Comparison of ENCODE assay signal across 12 cellular contexts in genomic region chr2:15042824-15043223, GRCh38.
DNase-seq lines count a peak whose midpoint lies in the region; ATAC-seq and TF ChIP-seq lines count a peak whose summit lies in the region.
"Had no signal": no experiment of that assay in that cellular context is flagged by ENCODE, and none has a peak within 500 bp of the region (broad histone marks: within the 10 kb centered on the region; RNA-seq: fewer than 3 reads in every experiment).

No MANE protein-coding gene starts in this region.

- H3K36me3 ChIP-seq in transverse colon: no peaks in the 10 kb centered on the region
- no peaks in the 10 kb centered on the region for H3K36me3 ChIP-seq in SJCRH30

- no peak overlapping the region for H3K4me3 Mint-ChIP-seq in WTC11
- H3K4me3 Mint-ChIP-seq: T-helper 1 cell treated with Interleukin-12 subunit alpha and Interleukin-12 subunit beta and Interleukin-4 antibody, amounts not matched to agents 30 μg/mL and 1 μg/mL, for 36 hours had no signal

- peak; percentile 36 for DNase-seq in NOMO-1 treated with DMSO at 0.1 percent for 48 hours (lab: John Stamatoyannopoulos, UW; ENCODE audit: unreplicated experiment)
- DNase-seq in NOMO-1 treated with dmso at 0.1 percent for 144 hours (lab: John Stamatoyannopoulos, UW; ENCODE audit: unreplicated experiment): no peak
- DNase-seq in WTC11 (ENCODE audit: low spot score): no peak
- DNase-seq in foreskin keratinocyte: peak in 1 of 2 donors; percentile 6
- DNase-seq in transverse colon: peak; percentile 59
- DNase-seq in HK-2 (ENCODE audit: unreplicated experiment): no peak
- DNase-seq in SJCRH30: no peak
- DNase-seq: NCI-H1436 treated with DMSO at 0.1 percent for 48 hours; OCI-M1; stimulated activated CD4-positive, alpha-beta T cell treated with anti-CD3 and anti-CD28 coated beads, Interleukin-4, amount 100 ng/mL, for 1 hour had no signal

- in situ Hi-C loops in transverse colon (cut with MboI; ENCODE audit: low pct_ligation_motif_present in 1 of 4, low pct_unique_long_range_greater_than_20kb in 1 of 4, low sequenced_read_pairs in 3 of 4): no loop called here

- H3K9me3 ChIP-seq in transverse colon (no peaks in the 10 kb centered on the region), SJCRH30 (replicated peaks) (no peaks in the 10 kb centered on the region)

- peak; percentile 11; the same call in 1 of the 2 replicates for ATAC-seq in WTC11
- ATAC-seq in foreskin keratinocyte: peak; percentile 23
- ATAC-seq in GM19455 (IDR thresholded peaks at IDR 0.05; ENCODE audit: unreplicated experiment): no peak

- no peaks in the 10 kb centered on the region for H3K9me3 Mint-ChIP-seq in WTC11
- H3K9me3 Mint-ChIP-seq: T-helper 1 cell treated with Interleukin-12 subunit alpha and Interleukin-12 subunit beta and Interleukin-4 antibody, amounts not matched to agents 30 μg/mL and 1 μg/mL, for 36 hours had no signal

- H3K4me3 ChIP-seq in transverse colon (no peak overlapping the region), SJCRH30 (no peak overlapping the region)

- peaks cover 34% of the 10 kb centered on the region for H3K4me1 Mint-ChIP-seq in WTC11

- no peak for TF ChIP-seq POLR2A in transverse colon (IDR thresholded peaks at IDR 0.05)

- H3K27ac ChIP-seq in foreskin keratinocyte (no peak overlapping the region), transverse colon (peak overlapping the region; percentile 13 to 82 (median 69)), SJCRH30 (no peak overlapping the region)

- H3K27ac Mint-ChIP-seq in WTC11: peak overlapping the region; percentile 2; the same call in 1 of the 2 replicates
- H3K27ac Mint-ChIP-seq: T-helper 1 cell treated with Interleukin-12 subunit alpha and Interleukin-12 subunit beta and Interleukin-4 antibody, amounts not matched to agents 30 μg/mL and 1 μg/mL, for 36 hours had no signal

- TF ChIP-seq CTCF in WTC11 (IDR thresholded peaks at IDR 0.05) (no peak), foreskin keratinocyte (conservative IDR thresholded peaks at IDR 0.05) (no peak), transverse colon (IDR thresholded peaks at IDR 0.05) (no peak)

- no peaks in the 10 kb centered on the region for H3K4me1 ChIP-seq in foreskin keratinocyte
- H3K4me1 ChIP-seq in transverse colon: peaks cover 0 to 9% (median 0%) of the 10 kb centered on the region in 4 donors
- H3K4me1 ChIP-seq in SJCRH30: peaks cover 25% of the 10 kb centered on the region

- TF ChIP-seq EP300 in transverse colon (IDR thresholded peaks at IDR 0.05; ENCODE audit: low read depth): no peak

- POLR2A ChIA-PET in WTC11 (lab: Charles Lee): no interaction called here

- no peaks in the 10 kb centered on the region for H3K36me3 Mint-ChIP-seq in WTC11

- H3K27me3 ChIP-seq in foreskin keratinocyte: no peaks in the 10 kb centered on the region
- no peaks in the 10 kb centered on the region for H3K27me3 ChIP-seq in transverse colon
- H3K27me3 ChIP-seq in SJCRH30: no peaks in the 10 kb centered on the region

- intact Hi-C loops in transverse colon (cut with DNase I; ENCODE audit: low total_unique reads): no loop called here

- WGBS in transverse colon (ENCODE audit: low coverage in 1 of 2), 2 donors: 52 to 73% methylated on average over 3 to 6 of the region's 6 CpGs

- CTCF ChIA-PET in WTC11 (lab: Charles Lee): interaction anchor here (2.1 kb wide), 1 partner anchor 15 kb away, joined by 7 read pairs; no protein-coding TSS in a partner anchor

- H3K27me3 Mint-ChIP-seq in WTC11 (ENCODE audit: low read depth): no peaks in the 10 kb centered on the region

TF ChIP-seq in WTC11, 78 proteins besides CTCF, POLR2A, EP300 and RAD21:
- no peak for TF ChIP-seq ZNF281 (CRISPR knock-in tag; IDR thresholded peaks at IDR 0.05)
- TF ChIP-seq NFATC4 (CRISPR knock-in tag; IDR thresholded peaks at IDR 0.05): no peak
- TF ChIP-seq ETV6 (CRISPR knock-in tag; IDR thresholded peaks at IDR 0.05): no peak
- TF ChIP-seq KAT7 (CRISPR knock-in tag; IDR thresholded peaks at IDR 0.05; ENCODE audit: borderline replicate concordance): no peak
- TF ChIP-seq JUN (CRISPR knock-in tag; IDR thresholded peaks at IDR 0.05): no peak
- TF ChIP-seq ZNF317 (CRISPR knock-in tag; IDR thresholded peaks at IDR 0.05; ENCODE audit: borderline replicate concordance, low read depth): no peak
- TF ChIP-seq ZNF263 (CRISPR knock-in tag; IDR thresholded peaks at IDR 0.05; ENCODE audit: low read depth): no peak
- TF ChIP-seq ZMAT4 (CRISPR knock-in tag; IDR thresholded peaks at IDR 0.05): no peak
- no peak for TF ChIP-seq ATF6 (CRISPR knock-in tag; IDR thresholded peaks at IDR 0.05)
TF ChIP-seq in WTC11: peak in this region for 0.

Comparison
In these comparisons a context has a peak if more than half of its experiments do, and no peak if none do; other contexts are left out.
1. DNase-seq: peak in NOMO-1 treated with DMSO at 0.1 percent for 48 hours (single experiment) and transverse colon (single experiment); none in NOMO-1 treated with dmso at 0.1 percent for 144 hours (single experiment), WTC11 (single experiment), HK-2 (single experiment) and SJCRH30 (0 of 2).
2. H3K27ac ChIP-seq: peak in transverse colon (4 of 4); none in foreskin keratinocyte (single experiment) and SJCRH30 (single experiment).